1 cellular context compared by ENCODE assay signal in the genomic region with DNA sequence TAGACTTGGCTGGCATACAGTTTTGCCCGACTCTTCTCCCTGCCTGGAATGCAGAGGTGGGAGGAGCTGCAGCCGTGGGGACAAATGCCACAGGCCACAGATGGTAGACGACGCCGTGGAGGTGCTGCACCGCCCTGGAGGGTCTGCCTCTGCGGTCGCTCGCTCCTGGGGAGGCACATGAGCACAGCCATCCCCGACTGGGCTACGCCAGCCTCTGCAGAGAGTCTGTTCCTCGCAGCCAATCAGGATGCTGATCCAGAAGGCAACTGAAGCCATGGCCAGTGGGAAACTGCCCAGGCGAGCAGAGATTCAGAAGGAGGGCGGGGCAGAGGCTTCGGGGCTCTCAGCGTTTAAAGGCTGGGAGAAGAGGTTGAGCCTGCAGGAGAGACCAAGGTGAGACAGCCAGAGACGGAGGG.
TF ChIP-seq lines count a peak whose summit lies in the region.

No MANE protein-coding gene starts in this region.

TF ChIP-seq in Ishikawa, 13 proteins besides CTCF, POLR2A, EP300 and RAD21 (continued from another document):
- TF ChIP-seq REST (IDR thresholded peaks at IDR 0.05; ENCODE audit: low read depth) (no peak), TEAD4 (IDR thresholded peaks at IDR 0.05) (peak; percentile 82)
